1 cellular context compared by ENCODE assay signal in the genomic region with DNA sequence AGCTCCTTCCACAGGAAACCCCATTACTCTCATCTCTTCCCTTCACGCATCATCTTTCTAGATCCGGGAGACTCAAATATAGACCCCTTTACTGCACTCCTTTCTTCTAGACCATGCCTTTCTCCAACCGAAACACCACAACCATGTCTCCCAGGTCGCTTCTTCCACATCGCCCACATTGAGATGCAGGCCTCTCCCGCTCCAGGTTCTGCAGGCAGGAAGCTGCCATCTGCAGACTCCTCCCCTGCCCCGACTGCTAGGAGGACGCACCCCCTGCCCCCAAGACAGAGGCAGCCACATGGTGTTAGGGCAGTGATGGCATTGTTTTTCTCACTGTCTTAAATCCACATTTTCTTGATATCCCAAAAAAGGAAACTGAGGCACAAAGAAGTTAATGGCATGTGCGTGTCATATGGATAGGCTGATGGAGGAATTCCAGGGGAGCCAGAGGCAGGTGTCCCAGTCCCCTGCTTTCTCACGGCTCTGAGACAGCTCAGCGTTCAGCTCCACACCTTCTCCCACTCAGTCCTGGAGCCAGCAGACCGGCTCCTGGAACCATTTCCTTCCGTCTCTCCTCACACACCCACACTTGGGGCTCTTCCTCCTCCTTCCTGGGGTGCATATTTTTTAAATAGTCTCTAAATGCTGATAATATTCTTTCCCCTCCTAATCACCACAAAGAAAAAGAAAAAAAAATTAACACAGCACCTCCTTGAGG.
TF ChIP-seq lines count a peak whose summit lies in the region.

No MANE protein-coding gene starts in this region.

TF ChIP-seq in GM23338, 12 proteins besides CTCF, POLR2A, EP300 and RAD21 (continued from another document):
- TF ChIP-seq, protein P1, sequence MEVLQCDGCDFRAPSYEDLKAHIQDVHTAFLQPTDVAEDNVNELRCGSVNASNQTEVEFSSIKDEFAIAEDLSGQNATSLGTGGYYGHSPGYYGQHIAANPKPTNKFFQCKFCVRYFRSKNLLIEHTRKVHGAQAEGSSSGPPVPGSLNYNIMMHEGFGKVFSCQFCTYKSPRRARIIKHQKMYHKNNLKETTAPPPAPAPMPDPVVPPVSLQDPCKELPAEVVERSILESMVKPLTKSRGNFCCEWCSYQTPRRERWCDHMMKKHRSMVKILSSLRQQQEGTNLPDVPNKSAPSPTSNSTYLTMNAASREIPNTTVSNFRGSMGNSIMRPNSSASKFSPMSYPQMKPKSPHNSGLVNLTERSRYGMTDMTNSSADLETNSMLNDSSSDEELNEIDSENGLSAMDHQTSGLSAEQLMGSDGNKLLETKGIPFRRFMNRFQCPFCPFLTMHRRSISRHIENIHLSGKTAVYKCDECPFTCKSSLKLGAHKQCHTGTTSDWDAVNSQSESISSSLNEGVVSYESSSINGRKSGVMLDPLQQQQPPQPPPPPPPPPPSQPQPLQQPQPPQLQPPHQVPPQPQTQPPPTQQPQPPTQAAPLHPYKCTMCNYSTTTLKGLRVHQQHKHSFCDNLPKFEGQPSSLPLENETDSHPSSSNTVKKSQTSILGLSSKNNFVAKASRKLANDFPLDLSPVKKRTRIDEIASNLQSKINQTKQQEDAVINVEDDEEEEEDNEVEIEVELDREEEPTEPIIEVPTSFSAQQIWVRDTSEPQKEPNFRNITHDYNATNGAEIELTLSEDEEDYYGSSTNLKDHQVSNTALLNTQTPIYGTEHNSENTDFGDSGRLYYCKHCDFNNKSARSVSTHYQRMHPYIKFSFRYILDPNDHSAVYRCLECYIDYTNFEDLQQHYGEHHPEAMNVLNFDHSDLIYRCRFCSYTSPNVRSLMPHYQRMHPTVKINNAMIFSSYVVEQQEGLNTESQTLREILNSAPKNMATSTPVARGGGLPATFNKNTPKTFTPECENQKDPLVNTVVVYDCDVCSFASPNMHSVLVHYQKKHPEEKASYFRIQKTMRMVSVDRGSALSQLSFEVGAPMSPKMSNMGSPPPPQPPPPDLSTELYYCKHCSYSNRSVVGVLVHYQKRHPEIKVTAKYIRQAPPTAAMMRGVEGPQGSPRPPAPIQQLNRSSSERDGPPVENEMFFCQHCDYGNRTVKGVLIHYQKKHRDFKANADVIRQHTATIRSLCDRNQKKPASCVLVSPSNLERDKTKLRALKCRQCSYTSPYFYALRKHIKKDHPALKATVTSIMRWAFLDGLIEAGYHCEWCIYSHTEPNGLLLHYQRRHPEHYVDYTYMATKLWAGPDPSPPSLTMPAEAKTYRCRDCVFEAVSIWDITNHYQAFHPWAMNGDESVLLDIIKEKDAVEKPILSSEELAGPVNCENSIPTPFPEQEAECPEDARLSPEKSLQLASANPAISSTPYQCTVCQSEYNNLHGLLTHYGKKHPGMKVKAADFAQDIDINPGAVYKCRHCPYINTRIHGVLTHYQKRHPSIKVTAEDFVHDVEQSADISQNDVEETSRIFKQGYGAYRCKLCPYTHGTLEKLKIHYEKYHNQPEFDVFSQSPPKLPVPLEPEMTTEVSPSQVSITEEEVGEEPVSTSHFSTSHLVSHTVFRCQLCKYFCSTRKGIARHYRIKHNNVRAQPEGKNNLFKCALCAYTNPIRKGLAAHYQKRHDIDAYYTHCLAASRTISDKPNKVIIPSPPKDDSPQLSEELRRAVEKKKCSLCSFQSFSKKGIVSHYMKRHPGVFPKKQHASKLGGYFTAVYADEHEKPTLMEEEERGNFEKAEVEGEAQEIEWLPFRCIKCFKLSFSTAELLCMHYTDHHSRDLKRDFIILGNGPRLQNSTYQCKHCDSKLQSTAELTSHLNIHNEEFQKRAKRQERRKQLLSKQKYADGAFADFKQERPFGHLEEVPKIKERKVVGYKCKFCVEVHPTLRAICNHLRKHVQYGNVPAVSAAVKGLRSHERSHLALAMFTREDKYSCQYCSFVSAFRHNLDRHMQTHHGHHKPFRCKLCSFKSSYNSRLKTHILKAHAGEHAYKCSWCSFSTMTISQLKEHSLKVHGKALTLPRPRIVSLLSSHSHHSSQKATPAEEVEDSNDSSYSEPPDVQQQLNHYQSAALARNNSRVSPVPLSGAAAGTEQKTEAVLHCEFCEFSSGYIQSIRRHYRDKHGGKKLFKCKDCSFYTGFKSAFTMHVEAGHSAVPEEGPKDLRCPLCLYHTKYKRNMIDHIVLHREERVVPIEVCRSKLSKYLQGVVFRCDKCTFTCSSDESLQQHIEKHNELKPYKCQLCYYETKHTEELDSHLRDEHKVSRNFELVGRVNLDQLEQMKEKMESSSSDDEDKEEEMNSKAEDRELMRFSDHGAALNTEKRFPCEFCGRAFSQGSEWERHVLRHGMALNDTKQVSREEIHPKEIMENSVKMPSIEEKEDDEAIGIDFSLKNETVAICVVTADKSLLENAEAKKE (CRISPR knock-in tag; IDR thresholded peaks at IDR 0.05): no peak
- TF ChIP-seq ZNF114 (CRISPR knock-in tag; IDR thresholded peaks at IDR 0.05): no peak
- TF ChIP-seq POLR2AphosphoS5 (IDR thresholded peaks at IDR 0.05; ENCODE audit: low read depth): no peak
- TF ChIP-seq NANOG (IDR thresholded peaks at IDR 0.05; ENCODE audit: borderline replicate concordance): no peak
- TF ChIP-seq ZNF331 (CRISPR knock-in tag; IDR thresholded peaks at IDR 0.05; ENCODE audit: low read depth): no peak
TF ChIP-seq in GM23338: peak in this region for 0.
